ENCODE assay signal across 1 cellular context in the genomic region with DNA sequence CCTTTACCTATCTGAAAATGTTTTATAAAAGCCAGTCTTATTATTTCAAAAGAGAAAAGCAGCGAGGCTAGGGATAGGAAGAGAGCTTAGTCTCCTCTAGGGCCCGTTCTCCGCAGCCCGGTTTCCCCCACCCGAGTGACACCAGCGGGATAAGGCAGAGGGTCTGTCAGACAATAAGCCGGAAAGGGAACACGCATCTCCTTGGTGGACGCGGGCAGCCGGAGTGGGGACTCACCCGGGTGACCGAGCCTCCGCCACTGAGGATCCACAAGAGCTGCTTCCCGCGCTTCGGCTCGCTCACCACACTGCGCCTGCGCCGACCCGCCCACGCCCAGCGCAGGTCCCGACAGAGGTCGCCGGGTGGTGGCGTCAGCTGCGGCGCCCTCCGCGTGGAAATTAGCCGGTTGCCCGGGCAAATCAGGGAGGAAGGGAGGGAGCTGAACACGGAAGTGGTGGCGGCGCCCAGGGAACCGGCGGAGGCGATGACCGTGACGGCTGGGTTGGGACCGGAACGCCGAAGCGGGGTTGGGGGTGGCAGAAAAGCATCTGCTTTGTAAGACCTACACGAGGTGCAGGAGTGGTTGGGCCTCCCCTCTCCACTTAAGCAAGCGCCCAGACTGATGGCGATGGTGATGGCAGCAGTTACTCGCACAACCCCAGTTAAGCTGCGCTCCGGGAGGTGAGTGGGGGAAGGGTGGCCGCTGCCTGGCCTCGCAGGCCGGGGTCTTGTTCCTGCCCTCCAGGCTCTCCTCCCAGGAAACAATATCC.
TF ChIP-seq lines count a peak whose summit lies in the region.

A gene with protein sequence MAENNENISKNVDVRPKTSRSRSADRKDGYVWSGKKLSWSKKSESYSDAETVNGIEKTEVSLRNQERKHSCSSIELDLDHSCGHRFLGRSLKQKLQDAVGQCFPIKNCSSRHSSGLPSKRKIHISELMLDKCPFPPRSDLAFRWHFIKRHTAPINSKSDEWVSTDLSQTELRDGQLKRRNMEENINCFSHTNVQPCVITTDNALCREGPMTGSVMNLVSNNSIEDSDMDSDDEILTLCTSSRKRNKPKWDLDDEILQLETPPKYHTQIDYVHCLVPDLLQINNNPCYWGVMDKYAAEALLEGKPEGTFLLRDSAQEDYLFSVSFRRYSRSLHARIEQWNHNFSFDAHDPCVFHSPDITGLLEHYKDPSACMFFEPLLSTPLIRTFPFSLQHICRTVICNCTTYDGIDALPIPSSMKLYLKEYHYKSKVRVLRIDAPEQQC (plus strand): TSS at position 444 of the 768 bp plus-strand sequence. CDS start 15,806 bp downstream, outside the sequence.
Gene WDHD1 (minus strand): TSS at position 307 of the 768 bp plus-strand sequence. CDS start 312 bp downstream, outside the sequence.

TF ChIP-seq in liver, 16 proteins besides CTCF, POLR2A, EP300 and RAD21 (continued from another document):
- TF ChIP-seq, protein P1, sequence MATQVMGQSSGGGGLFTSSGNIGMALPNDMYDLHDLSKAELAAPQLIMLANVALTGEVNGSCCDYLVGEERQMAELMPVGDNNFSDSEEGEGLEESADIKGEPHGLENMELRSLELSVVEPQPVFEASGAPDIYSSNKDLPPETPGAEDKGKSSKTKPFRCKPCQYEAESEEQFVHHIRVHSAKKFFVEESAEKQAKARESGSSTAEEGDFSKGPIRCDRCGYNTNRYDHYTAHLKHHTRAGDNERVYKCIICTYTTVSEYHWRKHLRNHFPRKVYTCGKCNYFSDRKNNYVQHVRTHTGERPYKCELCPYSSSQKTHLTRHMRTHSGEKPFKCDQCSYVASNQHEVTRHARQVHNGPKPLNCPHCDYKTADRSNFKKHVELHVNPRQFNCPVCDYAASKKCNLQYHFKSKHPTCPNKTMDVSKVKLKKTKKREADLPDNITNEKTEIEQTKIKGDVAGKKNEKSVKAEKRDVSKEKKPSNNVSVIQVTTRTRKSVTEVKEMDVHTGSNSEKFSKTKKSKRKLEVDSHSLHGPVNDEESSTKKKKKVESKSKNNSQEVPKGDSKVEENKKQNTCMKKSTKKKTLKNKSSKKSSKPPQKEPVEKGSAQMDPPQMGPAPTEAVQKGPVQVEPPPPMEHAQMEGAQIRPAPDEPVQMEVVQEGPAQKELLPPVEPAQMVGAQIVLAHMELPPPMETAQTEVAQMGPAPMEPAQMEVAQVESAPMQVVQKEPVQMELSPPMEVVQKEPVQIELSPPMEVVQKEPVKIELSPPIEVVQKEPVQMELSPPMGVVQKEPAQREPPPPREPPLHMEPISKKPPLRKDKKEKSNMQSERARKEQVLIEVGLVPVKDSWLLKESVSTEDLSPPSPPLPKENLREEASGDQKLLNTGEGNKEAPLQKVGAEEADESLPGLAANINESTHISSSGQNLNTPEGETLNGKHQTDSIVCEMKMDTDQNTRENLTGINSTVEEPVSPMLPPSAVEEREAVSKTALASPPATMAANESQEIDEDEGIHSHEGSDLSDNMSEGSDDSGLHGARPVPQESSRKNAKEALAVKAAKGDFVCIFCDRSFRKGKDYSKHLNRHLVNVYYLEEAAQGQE (IDR thresholded peaks at IDR 0.05): peak; percentile 53
- TF ChIP-seq RXRA (IDR thresholded peaks at IDR 0.05) (peak; percentile 31 to 33), GABPA (IDR thresholded peaks at IDR 0.05 in 1 of 2, conservative IDR thresholded peaks at IDR 0.05 in 1 of 2) (peak in 1 of 2 donors; percentile 79)
TF ChIP-seq in liver: peak in this region for 10.
